Comparison of ENCODE assay signal across 19 cellular contexts in genomic region chr6:3114377-3114776, GRCh38.
"Had no signal": no experiment of that assay in that cellular context is flagged by ENCODE, and none has a peak within 500 bp of the region (broad histone marks: within the 10 kb centered on the region; RNA-seq: fewer than 3 reads in every experiment).

No MANE protein-coding gene starts in this region.

- H3K4me3 Mint-ChIP-seq: naive thymus-derived CD8-positive, alpha-beta T cell; nephron progenitor cell; stimulated activated memory B cell treated with anti-CD40 and anti-IgM and Interleukin-4, amounts not matched to agents 10 μg/mL and 1 μg/mL and 100 μg/mL, for 72 hours had no signal

- H3K4me1 ChIP-seq: prostate gland had no signal

- H3K27me3 Mint-ChIP-seq: naive thymus-derived CD8-positive, alpha-beta T cell; stimulated activated memory B cell treated with anti-CD40 and anti-IgM and Interleukin-4, amounts not matched to agents 10 μg/mL and 1 μg/mL and 100 μg/mL, for 72 hours had no signal

- H3K27me3 ChIP-seq: dorsolateral prefrontal cortex, gastrocnemius medialis, right atrium auricular region, testis, tibial artery, upper lobe of left lung had no signal

- H3K9me3 ChIP-seq: gastrocnemius medialis, lower lobe of right lung, prostate gland, right atrium auricular region, testis, tibial artery, upper lobe of left lung had no signal

- H3K9me3 Mint-ChIP-seq: naive thymus-derived CD8-positive, alpha-beta T cell; nephron progenitor cell; stimulated activated memory B cell treated with anti-CD40 and anti-IgM and Interleukin-4, amounts not matched to agents 10 μg/mL and 1 μg/mL and 100 μg/mL, for 72 hours had no signal

- H3K27ac ChIP-seq: dorsolateral prefrontal cortex, gastrocnemius medialis, lower lobe of right lung, prostate gland, right atrium auricular region, tibial artery, upper lobe of left lung had no signal

- H3K36me3 ChIP-seq: prostate gland had no signal

- ATAC-seq: gastrocnemius medialis; left ventricle myocardium superior; lower lobe of right lung; naive thymus-derived CD8-positive, alpha-beta T cell; sciatic nerve; stimulated activated memory B cell treated with anti-CD40 and anti-IgM and Interleukin-4, amounts not matched to agents 10 μg/mL and 1 μg/mL and 100 μg/mL, for 72 hours; stimulated activated naive CD8-positive, alpha-beta T cell treated with anti-CD3 and anti-CD28 coated beads, Interleukin-15, Interleukin-2, amounts not matched to agents 100 U/mL and 50 U/mL, for 24 hours had no signal

- H3K4me3 ChIP-seq: dorsolateral prefrontal cortex, gastrocnemius medialis, lower lobe of right lung, prostate gland, right atrium auricular region, testis, tibial artery, upper lobe of left lung had no signal

- DNase-seq: dorsolateral prefrontal cortex; effector CD4-positive, alpha-beta T cell; gastrocnemius medialis; left ventricle myocardium superior; lower lobe of right lung; naive thymus-derived CD8-positive, alpha-beta T cell; nephron progenitor cell; nucleus accumbens; stimulated activated CD4-positive, alpha-beta T cell treated with anti-CD3 and anti-CD28 coated beads, Interleukin-2, amount 100 ng/mL, for 24 hours; stimulated activated CD4-positive, alpha-beta T cell treated with anti-CD3 and anti-CD28 coated beads, Interleukin-4, amount 100 ng/mL, for 4 hours; stimulated activated naive CD8-positive, alpha-beta T cell treated with anti-CD3 and anti-CD28 coated beads, Interleukin-15, Interleukin-2, amounts not matched to agents 100 U/mL and 50 U/mL, for 24 hours; substantia nigra; testis; tibial artery; upper lobe of left lung had no signal

- H3K27ac Mint-ChIP-seq: stimulated activated memory B cell treated with anti-CD40 and anti-IgM and Interleukin-4, amounts not matched to agents 10 μg/mL and 1 μg/mL and 100 μg/mL, for 72 hours had no signal
